2 cellular contexts compared by ENCODE assay signal in genomic region chr12:119104969-119105368, GRCh38.
DNase-seq lines count a peak whose midpoint lies in the region; ATAC-seq, FAIRE-seq and TF ChIP-seq lines count a peak whose summit lies in the region.
"Not testable (repeated sequence)": the region's sequence is repeated elsewhere in the genome, so short reads cannot be mapped to it uniquely, and the experiment has no call there.

No MANE protein-coding gene starts in this region.

- not testable (repeated sequence) for H3K36me3 ChIP-seq in HEK293 (ENCODE audit: control insufficient read depth in 2 of 2, insufficient read depth in 1 of 2, low read length in 2 of 2); K562 (ENCODE audit: control insufficient read depth, insufficient read depth, low read length)

- H3K27ac ChIP-seq in HEK293 (ENCODE audit: extremely low read depth, low read depth, low read length); K562 (ENCODE audit: extremely low read depth, low read depth, low read length): not testable (repeated sequence)

- POLR2A ChIA-PET in HEK293 (lab: Yijun Ruan, JAX); K562 (lab: Yijun Ruan, JAX): not testable (repeated sequence)

- TF ChIP-seq RAD21 in K562 (CRISPR knock-in tag; conservative IDR thresholded peaks at IDR 0.05 in 1 of 2, IDR thresholded peaks at IDR 0.05 in 1 of 2) = not testable (repeated sequence)

- TF ChIP-seq CTCF in HEK293 (tag by site-specific recombination; IDR thresholded peaks at IDR 0.05); K562 (IDR thresholded peaks at IDR 0.05 in 2 of 3, conservative IDR thresholded peaks at IDR 0.05 in 1 of 3; ENCODE audit: insufficient read depth in 2 of 3, low read depth in 1 of 3, low read length in 3 of 3): not testable (repeated sequence)

- not testable (repeated sequence) for H3K4me2 ChIP-seq in K562 (ENCODE audit: insufficient read depth, low read length)

- not testable (repeated sequence) for FAIRE-seq in K562 (lab: Jason Lieb, UNC)

- in situ Hi-C loops in K562 (cut with MboI) = not testable (repeated sequence)

- ATAC-seq in K562 = not testable (repeated sequence)

- H2AFZ ChIP-seq in K562 (ENCODE audit: low read depth, low read length) = not testable (repeated sequence)

- H3K4me1 ChIP-seq in HEK293 (ENCODE audit: control insufficient read depth, insufficient read depth, low read length); K562 (replicated peaks in 1 of 2; ENCODE audit: control insufficient read depth in 2 of 2, insufficient read depth in 2 of 2, low read length in 2 of 2): not testable (repeated sequence)

- not testable (repeated sequence) for TF ChIP-seq EP300 in K562 (IDR thresholded peaks at IDR 0.05; ENCODE audit: low read length)

- H3K79me2 ChIP-seq in K562 (ENCODE audit: control insufficient read depth, insufficient read depth, low read length) = not testable (repeated sequence)

- BruUV-seq in K562 (replicated peaks; lab: Mats Ljungman, UMichigan) = not testable (repeated sequence)

- TF ChIP-seq POLR2A in K562 (conservative IDR thresholded peaks at IDR 0.05) = not testable (repeated sequence)

- DNase-seq in K562 (ENCODE audit: extremely low read depth in 1 of 4, low spot score in 3 of 4) = not testable (repeated sequence)

- not testable (repeated sequence) for H4K20me1 ChIP-seq in K562 (replicated peaks; ENCODE audit: control insufficient read depth, insufficient read depth, low read length)

- CTCF ChIA-PET in HEK293 (lab: Yijun Ruan, JAX); K562 (lab: Yijun Ruan, JAX; ENCODE audit: low intra/inter-chr PET ratio): not testable (repeated sequence)

- H3K9me1 ChIP-seq in K562 (ENCODE audit: control insufficient read depth, insufficient read depth, low read length) = not testable (repeated sequence)

- intact Hi-C loops in K562 (cut with micrococcal nuclease) = not testable (repeated sequence)

- not testable (repeated sequence) for H3K9me3 ChIP-seq in HEK293 (ENCODE audit: control insufficient read depth, insufficient read depth, low read depth, low read length); K562 (replicated peaks; ENCODE audit: control insufficient read depth, insufficient read depth, low read depth, low read length)

- 18% methylated on average over 4 of the region's 4 CpGs for WGBS in K562 (ENCODE audit: insufficient coverage, low coverage, missing lambda C conversion rate)

- not testable (repeated sequence) for H3K9ac ChIP-seq in K562 (ENCODE audit: insufficient read depth in 1 of 2, low read depth in 2 of 2, low read length in 2 of 2)

- not testable (repeated sequence) for H3K4me3 ChIP-seq in HEK293 (ENCODE audit: low read depth, low read length); K562

- H3K27me3 ChIP-seq in K562 (ENCODE audit: control insufficient read depth in 2 of 2, insufficient read depth in 2 of 2, low read length in 2 of 2) = not testable (repeated sequence)

TF ChIP-seq in HEK293, 187 proteins besides CTCF, POLR2A, EP300 and RAD21:
- peak; percentile 85 for TF ChIP-seq ZNF146 (tag by site-specific recombination; IDR thresholded peaks at IDR 0.05)

TF ChIP-seq in K562, 482 proteins besides CTCF, POLR2A, EP300 and RAD21:
- TF ChIP-seq ZNF146 (CRISPR knock-in tag; IDR thresholded peaks at IDR 0.05; ENCODE audit: unreplicated experiment) = peak; percentile 75
